In genomic region chr2:57759822-57760300, GRCh38 we compare ENCODE assay signal across 8 cellular contexts.
DNase-seq lines count a peak whose midpoint lies in the region; ATAC-seq and TF ChIP-seq lines count a peak whose summit lies in the region.

No MANE protein-coding gene starts in this region.

- H3K27me3 ChIP-seq in lower lobe of right lung (ENCODE audit: low read depth), result no peaks in the 10 kb centered on the region

- H3K9me3 ChIP-seq in lower lobe of right lung, result no peaks in the 10 kb centered on the region

- intact Hi-C loops in lower lobe of right lung (cut with DNase I), result no loop called here

- no peaks in the 10 kb centered on the region for H3K36me3 ChIP-seq in lower lobe of right lung

- H3K4me3 ChIP-seq in lower lobe of right lung, result peak overlapping the region; percentile 22

- DNase-seq in CD1c-positive myeloid dendritic cell (ENCODE audit: extremely low spot score) (peak; percentile 77), NCI-H526 (lab: John Stamatoyannopoulos, UW) (peak; percentile 78 to 95), ecto neural progenitor cell (ENCODE audit: low spot score) (peak; percentile 97), lower lobe of right lung (peak; percentile 83)
- peak; percentile 81 to 86 for DNase-seq in activated CD4-positive, alpha-beta T cell treated with anti-CD3 and anti-CD28 coated beads, Interleukin-2, amount 50 U/mL, for 48 hours
- DNase-seq in stimulated activated CD4-positive, alpha-beta T cell treated with anti-CD3 and anti-CD28 coated beads, TNF-alpha, amount 100 ng/mL, for 4 hours (ENCODE audit: low read depth in 3 of 3), result peak; percentile 47 to 64 (median 49)

- TF ChIP-seq CTCF in lower lobe of right lung (IDR thresholded peaks at IDR 0.05), result peak; percentile 95

- H3K27ac ChIP-seq in lower lobe of right lung, result no peak overlapping the region

- ATAC-seq in GM19372 (IDR thresholded peaks at IDR 0.05; ENCODE audit: low read depth, unreplicated experiment) (peak; percentile 95), HG03469 (IDR thresholded peaks at IDR 0.05; ENCODE audit: unreplicated experiment) (peak; percentile 68), lower lobe of right lung (peak; percentile 94 to 97)

- peaks cover 11% of the 10 kb centered on the region for H3K4me1 ChIP-seq in lower lobe of right lung
